6 cellular contexts compared by ENCODE assay signal in the genomic region with DNA sequence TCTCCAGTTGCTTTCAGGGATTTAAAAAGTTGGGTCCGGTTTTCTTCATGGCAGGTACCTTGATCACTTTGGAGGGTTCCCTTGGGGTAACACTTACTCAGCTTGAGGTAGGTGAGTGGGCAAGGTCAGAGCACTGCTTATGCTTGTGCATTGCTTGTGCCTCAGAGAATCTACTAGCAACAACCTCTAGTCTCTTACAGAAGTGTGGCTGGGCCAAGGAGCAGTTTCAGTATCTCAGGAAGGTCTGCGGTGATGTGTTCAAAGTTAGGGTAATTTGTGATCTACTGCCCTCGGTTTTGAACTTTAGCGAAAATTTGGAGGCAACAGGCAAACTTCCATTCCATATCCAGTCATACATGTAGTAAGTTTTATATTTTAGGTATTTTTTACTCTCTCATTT.
"Had no signal": no experiment of that assay in that cellular context is flagged by ENCODE, and none has a peak within 500 bp of the region (broad histone marks: within the 10 kb centered on the region; RNA-seq: fewer than 3 reads in every experiment).

No MANE protein-coding gene starts in this region.

- H3K27ac Mint-ChIP-seq: H9 had no signal

- H2AFZ ChIP-seq: GM23248 had no signal

- H3K9me3 Mint-ChIP-seq: H9 had no signal

- H3K4me3 Mint-ChIP-seq: H9 had no signal

- H3K27ac ChIP-seq: GM23248 had no signal

- H3K4me3 ChIP-seq: GM23248, K562 had no signal

- DNase-seq: GM23248, H9, HCEC 1CT, IMR-90, KG1 had no signal

- ATAC-seq: K562 had no signal
